Comparison of ENCODE assay signal across 20 cellular contexts in the genomic region with DNA sequence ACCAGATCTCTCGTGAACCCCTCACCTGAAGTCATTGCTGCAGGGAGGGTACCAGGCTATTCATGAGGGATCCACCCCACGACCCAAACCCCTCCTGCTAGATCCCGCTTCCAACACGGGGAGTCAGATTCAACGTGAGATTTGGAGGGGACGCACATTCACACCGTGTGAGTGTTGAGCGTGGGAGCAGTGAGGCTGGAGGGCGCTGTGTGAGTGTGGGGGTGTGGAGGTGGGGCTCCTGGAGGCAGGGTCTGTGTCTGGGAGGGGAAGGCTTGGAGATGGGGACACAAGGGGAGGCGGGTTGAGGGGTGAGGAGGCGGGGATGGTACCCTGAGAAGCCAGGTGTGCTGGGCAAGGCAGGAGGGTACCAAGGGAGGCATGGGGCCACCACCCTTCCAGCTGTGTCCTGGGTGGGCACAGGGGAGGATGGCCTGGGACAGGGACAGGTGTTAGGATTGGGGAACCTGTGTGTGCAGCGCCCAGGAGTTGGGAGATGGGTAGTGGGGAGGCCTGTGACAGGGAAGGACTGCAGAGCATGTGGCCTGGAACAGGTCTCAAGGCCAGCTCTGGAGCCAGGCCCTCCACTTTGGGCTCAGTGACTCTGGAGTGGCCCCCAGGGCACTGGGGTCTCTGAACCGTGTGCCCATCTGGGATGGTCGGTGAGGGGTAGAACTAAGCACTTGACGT. TPM values are rescaled to one million over a fixed set of nuclear protein-coding genes. Genes with fewer than 3 reads are reported as not detected.
A peak's percentile ranks its signal among the peaks of the same experiment; 100 is the strongest.
DNase-seq lines count a peak whose midpoint lies in the region; ATAC-seq and TF ChIP-seq lines count a peak whose summit lies in the region.
"Had no signal": no experiment of that assay in that cellular context is flagged by ENCODE, and none has a peak within 500 bp of the region (broad histone marks: within the 10 kb centered on the region; RNA-seq: fewer than 3 reads in every experiment).

No MANE protein-coding gene starts in this region.

- 92% methylated on average over 15 of the region's 15 CpGs for WGBS in right cardiac atrium
- 70 to 87% methylated on average over 3 to 9 of the region's 15 CpGs for WGBS in gastroesophageal sphincter (ENCODE audit: low coverage in 1 of 2), 2 donors

- no peak overlapping the region for H3K27ac ChIP-seq in right cardiac atrium (ENCODE audit: low read length)
- H3K27ac ChIP-seq in gastroesophageal sphincter: peak overlapping the region in 3 of 4 donors; percentile 38 to 85 (median 82)
- H3K27ac ChIP-seq in osteoblast (ENCODE audit: low read depth, low read length): no peak overlapping the region
- H3K27ac ChIP-seq: A549, C4-2B, HL-60 had no signal

- no peaks in the 10 kb centered on the region for H3K9me3 ChIP-seq in right cardiac atrium (ENCODE audit: control insufficient read depth, low read length)
- H3K9me3 ChIP-seq in gastroesophageal sphincter: no peaks in the 10 kb centered on the region
- H3K9me3 ChIP-seq in osteoblast (ENCODE audit: low read depth, low read length): no peaks in the 10 kb centered on the region
- H3K9me3 ChIP-seq: A549, Caco-2 had no signal

- H3K27me3 ChIP-seq in right cardiac atrium (ENCODE audit: control insufficient read depth, insufficient read depth) (no peaks in the 10 kb centered on the region), gastroesophageal sphincter (no peaks in the 10 kb centered on the region), osteoblast (ENCODE audit: insufficient read depth, low read length) (no peaks in the 10 kb centered on the region)

- no peak for TF ChIP-seq POLR2A in gastroesophageal sphincter (IDR thresholded peaks at IDR 0.05)

- DNase-seq in right cardiac atrium (peak; percentile 7 to 36 (median 28)), Right ventricle myocardium superior (no peak), osteoblast (ENCODE audit: insufficient read length, low spot score, missing footprints) (peak; percentile 75), type B pancreatic cell (ENCODE audit: extremely low spot score, unreplicated experiment) (no peak), NCI-H2107 treated with DMSO at 0.1 percent for 48 hours (lab: John Stamatoyannopoulos, UW; ENCODE audit: unreplicated experiment) (no peak)
- DNase-seq in activated naive CD4-positive, alpha-beta T cell treated with anti-CD3 and anti-CD28 coated beads, Interleukin-2, amount 10 ng/mL, durations not matched to agents 7 days and 5 days: no peak
- DNase-seq: AML-193; Caco-2; CD4-positive, alpha-beta T cell; DMS79; GDM1; GOT3; H7; HFFc6 had no signal

- no peaks in the 10 kb centered on the region for H3K36me3 Mint-ChIP-seq in type B pancreatic cell
- H3K36me3 Mint-ChIP-seq in activated naive CD4-positive, alpha-beta T cell treated with anti-CD3 and anti-CD28 coated beads, Interleukin-2, amount 10 ng/mL, durations not matched to agents 7 days and 5 days: peaks cover 2% of the 10 kb centered on the region

- no peak overlapping the region for H2AFZ ChIP-seq in osteoblast (ENCODE audit: low read length)

- no peak for TF ChIP-seq EP300 in gastroesophageal sphincter (IDR thresholded peaks at IDR 0.05)

- peak overlapping the region; percentile 50 for H3K27ac Mint-ChIP-seq in type B pancreatic cell
- no peak overlapping the region for H3K27ac Mint-ChIP-seq in activated naive CD4-positive, alpha-beta T cell treated with anti-CD3 and anti-CD28 coated beads, Interleukin-2, amount 10 ng/mL, durations not matched to agents 7 days and 5 days
- H3K27ac Mint-ChIP-seq: HFFc6 had no signal

- H3K4me2 ChIP-seq in osteoblast (ENCODE audit: insufficient read depth, low read length): no peak overlapping the region
- H3K4me2 ChIP-seq: A549 had no signal

- no peaks in the 10 kb centered on the region for H3K4me1 Mint-ChIP-seq in type B pancreatic cell (ENCODE audit: unreplicated experiment)
- H3K4me1 Mint-ChIP-seq in activated naive CD4-positive, alpha-beta T cell treated with anti-CD3 and anti-CD28 coated beads, Interleukin-2, amount 10 ng/mL, durations not matched to agents 7 days and 5 days: no peaks in the 10 kb centered on the region

- intact Hi-C loops in right cardiac atrium (cut with DNase I): no loop called here
- intact Hi-C loops in Right ventricle myocardium superior (cut with DNase I): no loop called here

- H3K4me1 ChIP-seq in right cardiac atrium (ENCODE audit: control insufficient read depth, insufficient read depth, low read length) (no peaks in the 10 kb centered on the region), gastroesophageal sphincter (peaks cover 0 to 89% (median 19%) of the 10 kb centered on the region in 3 donors), osteoblast (ENCODE audit: insufficient read depth, low read length) (no peaks in the 10 kb centered on the region)
- H3K4me1 ChIP-seq: A549, Caco-2 had no signal

- no peaks in the 10 kb centered on the region for H3K9me3 Mint-ChIP-seq in type B pancreatic cell
- H3K9me3 Mint-ChIP-seq in activated naive CD4-positive, alpha-beta T cell treated with anti-CD3 and anti-CD28 coated beads, Interleukin-2, amount 10 ng/mL, durations not matched to agents 7 days and 5 days: no peaks in the 10 kb centered on the region
- H3K9me3 Mint-ChIP-seq: CD4-positive, alpha-beta T cell; HFFc6 had no signal

- peaks cover 27% of the 10 kb centered on the region for H4K20me1 ChIP-seq in osteoblast (ENCODE audit: insufficient read depth, low read length)

- H3K27me3 Mint-ChIP-seq in type B pancreatic cell: no peaks in the 10 kb centered on the region
- no peaks in the 10 kb centered on the region for H3K27me3 Mint-ChIP-seq in activated naive CD4-positive, alpha-beta T cell treated with anti-CD3 and anti-CD28 coated beads, Interleukin-2, amount 10 ng/mL, durations not matched to agents 7 days and 5 days
- H3K27me3 Mint-ChIP-seq: CD4-positive, alpha-beta T cell had no signal

- CTCF ChIA-PET in activated naive CD4-positive, alpha-beta T cell treated with anti-CD3 and anti-CD28 coated beads, Interleukin-2, amount 10 ng/mL, durations not matched to agents 7 days and 5 days (lab: Charles Lee): no interaction called here

- peaks cover 0 to 77% of the 10 kb centered on the region in 2 donors for H3K36me3 ChIP-seq in gastroesophageal sphincter
- peaks cover 3% of the 10 kb centered on the region for H3K36me3 ChIP-seq in osteoblast (ENCODE audit: insufficient read depth, low read length)

- no peak overlapping the region for H3K4me3 Mint-ChIP-seq in type B pancreatic cell
- no peak overlapping the region for H3K4me3 Mint-ChIP-seq in activated naive CD4-positive, alpha-beta T cell treated with anti-CD3 and anti-CD28 coated beads, Interleukin-2, amount 10 ng/mL, durations not matched to agents 7 days and 5 days
- H3K4me3 Mint-ChIP-seq: CD4-positive, alpha-beta T cell; HFFc6 had no signal

- H3K79me2 ChIP-seq in osteoblast (ENCODE audit: insufficient read depth, low read length): peaks cover 4% of the 10 kb centered on the region

- H3K4me3 ChIP-seq in right cardiac atrium (ENCODE audit: low read length): no peak overlapping the region
- no peak overlapping the region for H3K4me3 ChIP-seq in gastroesophageal sphincter
- H3K4me3 ChIP-seq in osteoblast (ENCODE audit: insufficient read depth, low read length): no peak overlapping the region
- H3K4me3 ChIP-seq: A549 had no signal

- ATAC-seq in right cardiac atrium: no peak
- ATAC-seq in Right ventricle myocardium superior (ENCODE audit: poor library complexity): no peak
- ATAC-seq in gastroesophageal sphincter: no peak
- ATAC-seq: A549 had no signal

- TF ChIP-seq CTCF in gastroesophageal sphincter (IDR thresholded peaks at IDR 0.05) (no peak), osteoblast (IDR thresholded peaks at IDR 0.05; ENCODE audit: extremely low read depth, low read depth, low read length) (no peak), type B pancreatic cell (conservative IDR thresholded peaks at IDR 0.05) (no peak)

RNA-seq across cellular contexts. Expression of a gene that starts 13.6 kb away (rescaled TPM):
- 10 to 100 TPM in 1 of 4 donors, 1 to 10 TPM in 3; 7.2 to 11.1 (median 9.0) TPM for total RNA-seq in right cardiac atrium
- 7.0 TPM for polyA plus RNA-seq in right cardiac atrium
- 7.6 TPM for total RNA-seq in Right ventricle myocardium superior
- 10 to 100 TPM; 16.8 to 33.8 (median 28.3) TPM for total RNA-seq in gastroesophageal sphincter
- total RNA-seq in osteoblast: 14.1 and 17.4 TPM in 2 replicates
- 19.5 and 20.7 TPM in 2 replicates for total RNA-seq in type B pancreatic cell (ENCODE audit: low replicate concordance)

RNA-seq across cellular contexts. Expression of a gene that starts 49.3 kb away (rescaled TPM):
- total RNA-seq in right cardiac atrium (10 to 100 TPM in 2 of 4 donors, 1 to 10 TPM in 2; 4.6 to 16.2 (median 9.3) TPM), Right ventricle myocardium superior (4.9 TPM), gastroesophageal sphincter (100 to 1,000 TPM in 3 of 4 donors, 10 to 100 TPM in 1; 88.9 to 213 (median 165) TPM), osteoblast (39.4 and 41.5 TPM in 2 replicates), type B pancreatic cell (ENCODE audit: low replicate concordance) (0.43 and 1.4 TPM in 2 replicates)
- polyA plus RNA-seq in right cardiac atrium: 9.4 TPM
- total RNA-seq: CD4-positive, alpha-beta T cell; Daoy; HT1080 had no signal

Comparison
In these comparisons a context has a peak if more than half of its experiments do, and no peak if none do; other contexts are left out.
1. DNase-seq: peak in right cardiac atrium (3 of 3) and osteoblast (single experiment); none in Right ventricle myocardium superior (single experiment), type B pancreatic cell (single experiment), activated naive CD4-positive, alpha-beta T cell treated with anti-CD3 and anti-CD28 coated beads, Interleukin-2, amount 10 ng/mL, durations not matched to agents 7 days and 5 days (single experiment) and NCI-H2107 treated with DMSO at 0.1 percent for 48 hours (single experiment).
2. H3K27ac ChIP-seq: peak in gastroesophageal sphincter (3 of 4); none in right cardiac atrium (single experiment) and osteoblast (single experiment).